In genomic region chr11:66012371-66012945, GRCh38 we compare ENCODE assay signal across 23 cellular contexts. TPM values are rescaled to one million over a fixed set of nuclear protein-coding genes. Genes with fewer than 3 reads are reported as not detected.
A peak's percentile ranks its signal among the peaks of the same experiment; 100 is the strongest.
DNase-seq lines count a peak whose midpoint lies in the region; ATAC-seq and TF ChIP-seq lines count a peak whose summit lies in the region.
"Had no signal": no experiment of that assay in that cellular context is flagged by ENCODE, and none has a peak within 500 bp of the region (broad histone marks: within the 10 kb centered on the region; RNA-seq: fewer than 3 reads in every experiment).

No MANE protein-coding gene starts in this region.

- CTCF ChIA-PET in activated CD4-positive, alpha-beta memory T cell treated with anti-CD3 and anti-CD28 coated beads for 36 hours (lab: Charles Lee), result interaction anchor here (0.7 to 4.1 kb wide), 5 partner anchors 10 to 233 kb away, joined by 3 to 21 read pairs (median 3); partner anchors contain the start of gene FIBP

- POLR2A ChIA-PET in activated CD4-positive, alpha-beta memory T cell treated with anti-CD3 and anti-CD28 coated beads for 36 hours (lab: Charles Lee), result no interaction called here

- H2BK20ac ChIP-seq in H9 (ENCODE audit: low read depth, low read length, poor library complexity, severe bottlenecking), result no peak overlapping the region

- no peak overlapping the region for H3K23ac ChIP-seq in H9 (ENCODE audit: insufficient read length, low read depth, low read length)

- no peak overlapping the region for H2AK5ac ChIP-seq in H9 (ENCODE audit: insufficient read length, low read length)

- peak overlapping the region; percentile 66 for H3K4me3 ChIP-seq in coronary artery
- H3K4me3 ChIP-seq in parathyroid adenoma (ENCODE audit: low read depth, low read length), result no peak overlapping the region
- H3K4me3 ChIP-seq in effector memory CD4-positive, alpha-beta T cell (ENCODE audit: insufficient read depth, low read depth, low read length, poor library complexity, severe bottlenecking), result no peak overlapping the region
- H3K4me3 ChIP-seq: GM12878, mucosa of descending colon had no signal

- H3K56ac ChIP-seq in H9 (ENCODE audit: insufficient read length, low read depth, low read length), result no peak overlapping the region

- no peak for TF ChIP-seq CTCF in H9 (conservative IDR thresholded peaks at IDR 0.05)
- no peak for TF ChIP-seq CTCF in coronary artery (IDR thresholded peaks at IDR 0.05)
- TF ChIP-seq CTCF in parathyroid adenoma (IDR thresholded peaks at IDR 0.05), result no peak

- H3K9ac ChIP-seq in H9 (ENCODE audit: extremely low read depth, insufficient read length, low read length) (no peak overlapping the region), parathyroid adenoma (no peak overlapping the region)

- no peak overlapping the region for H3K4me3 Mint-ChIP-seq in H9
- H3K4me3 Mint-ChIP-seq in activated CD4-positive, alpha-beta memory T cell treated with anti-CD3 and anti-CD28 coated beads for 36 hours, result no peak overlapping the region
- peak overlapping the region in 1 of 2 donors; percentile 58 for H3K4me3 Mint-ChIP-seq in activated T-cell treated with anti-CD3 and anti-CD28 coated beads, Interleukin-2, amount 50 U/mL, for 72 hours
- H3K4me3 Mint-ChIP-seq: activated naive CD4-positive, alpha-beta T cell treated with anti-CD3 and anti-CD28 coated beads, Interleukin-2, amount 10 ng/mL, durations not matched to agents 7 days and 5 days; activated T-cell treated with anti-CD3 and anti-CD28 coated beads, Interleukin-2, amount 50 U/mL, for 4 hours; neural crest cell had no signal

- no peak for ATAC-seq in activated T-cell treated with anti-CD3 and anti-CD28 coated beads, Interleukin-2, amount 50 U/mL, for 72 hours (replicated peaks in 1 of 2)
- ATAC-seq: GM12878, left ventricle myocardium superior had no signal

- no peaks in the 10 kb centered on the region; the same call in 1 of the 2 replicates for H3K27me3 Mint-ChIP-seq in H9 (ENCODE audit: low read depth)
- H3K27me3 Mint-ChIP-seq in activated CD4-positive, alpha-beta memory T cell treated with anti-CD3 and anti-CD28 coated beads for 36 hours, result peaks cover 21% of the 10 kb centered on the region
- peaks cover 21% of the 10 kb centered on the region for H3K27me3 Mint-ChIP-seq in activated T-cell treated with anti-CD3 and anti-CD28 coated beads, Interleukin-2, amount 50 U/mL, for 72 hours (ENCODE audit: low read depth)

- H2BK12ac ChIP-seq in H9 (ENCODE audit: insufficient read length, low read depth, low read length), result no peak overlapping the region

- no peak overlapping the region for H4K91ac ChIP-seq in H9 (ENCODE audit: insufficient read length, low read depth, low read length)

- DNase-seq in 8988T (peak; percentile 71), H9 (no peak), coronary artery (ENCODE audit: low spot score) (no peak), MV-4-11 (lab: John Stamatoyannopoulos, UW) (no peak)
- DNase-seq in effector memory CD4-positive, alpha-beta T cell, result no peak
- no peak for DNase-seq in activated CD4-positive, alpha-beta memory T cell treated with anti-CD3 and anti-CD28 coated beads for 36 hours
- DNase-seq in activated T-cell treated with anti-CD3 and anti-CD28 coated beads, Interleukin-2, amount 50 U/mL, for 72 hours, result no peak
- DNase-seq: activated naive CD4-positive, alpha-beta T cell treated with anti-CD3 and anti-CD28 coated beads, Interleukin-2, amount 10 ng/mL, durations not matched to agents 7 days and 5 days; activated T-cell treated with anti-CD3 and anti-CD28 coated beads, Interleukin-2, amount 50 U/mL, for 4 hours; GOT3; Karpas-422; left ventricle myocardium superior; NCI-H1092; NCI-H2107; NCI-H524 treated with DMSO at 0.1 percent for 48 hours; spleen; stimulated activated CD4-positive, alpha-beta T cell treated with anti-CD3 and anti-CD28 coated beads, Interleukin-4, amount 100 ng/mL, for 24 hours had no signal

- no peak overlapping the region for H2BK15ac ChIP-seq in H9 (ENCODE audit: low read depth, low read length)

- no peak overlapping the region for H3K14ac ChIP-seq in H9 (ENCODE audit: insufficient read depth, low read length)

- H2AFZ ChIP-seq in H9 (ENCODE audit: low read length), result no peak overlapping the region
- peak overlapping the region; percentile 75 for H2AFZ ChIP-seq in parathyroid adenoma

- H4K20me1 ChIP-seq in H9 (ENCODE audit: control insufficient read depth, insufficient read depth, insufficient read length), result no peaks in the 10 kb centered on the region

- H3K27me3 ChIP-seq in H9 (ENCODE audit: insufficient read depth, low read length) (peaks cover 4% of the 10 kb centered on the region; the same call in 1 of the 2 replicates), parathyroid adenoma (ENCODE audit: control insufficient read depth, insufficient read depth, low read length) (no peaks in the 10 kb centered on the region)
- H3K27me3 ChIP-seq in effector memory CD4-positive, alpha-beta T cell (replicated peaks; ENCODE audit: control insufficient read depth, insufficient read depth, low read length, poor library complexity, severe bottlenecking), result peaks cover 22% of the 10 kb centered on the region

- H4K5ac ChIP-seq in H9 (ENCODE audit: insufficient read length, low read depth, low read length), result no peak overlapping the region

- H3K18ac ChIP-seq in H9 (ENCODE audit: insufficient read length, low read depth, low read length), result no peak overlapping the region

- no peaks in the 10 kb centered on the region for H3K79me1 ChIP-seq in H9 (ENCODE audit: insufficient read depth, low read depth, low read length, poor library complexity, severe bottlenecking)

- H3K4ac ChIP-seq in H9 (ENCODE audit: low read depth, low read length), result no peak overlapping the region

- peaks cover 8% of the 10 kb centered on the region for H3K23me2 ChIP-seq in H9 (ENCODE audit: insufficient read length, low read depth, low read length, poor library complexity, severe bottlenecking)

- H3K27ac ChIP-seq in H9 (ENCODE audit: insufficient read length, low read depth, low read length), result no peak overlapping the region
- H3K27ac ChIP-seq in coronary artery, result peak overlapping the region in 1 of 2 donors; percentile 47
- no peak overlapping the region for H3K27ac ChIP-seq in parathyroid adenoma
- H3K27ac ChIP-seq in effector memory CD4-positive, alpha-beta T cell (ENCODE audit: insufficient read depth, low read length, poor library complexity, severe bottlenecking), result no peak overlapping the region
- H3K27ac ChIP-seq: C4-2B, spleen had no signal

- no peak overlapping the region for H2BK5ac ChIP-seq in H9 (ENCODE audit: insufficient read length, low read length)

- H3K4me2 ChIP-seq in H9 (ENCODE audit: insufficient read depth, insufficient read length, low read length), result peak overlapping the region; percentile 38
- H3K4me2 ChIP-seq in parathyroid adenoma (ENCODE audit: low read length), result no peak overlapping the region

- no peak overlapping the region for H4K8ac ChIP-seq in H9 (replicated peaks; ENCODE audit: insufficient read length, low read depth, low read length)

- H3K9me3 ChIP-seq in H9 (ENCODE audit: control insufficient read depth, low read depth, low read length) (no peaks in the 10 kb centered on the region), parathyroid adenoma (ENCODE audit: control insufficient read depth, low read length) (no peaks in the 10 kb centered on the region)
- H3K9me3 ChIP-seq in effector memory CD4-positive, alpha-beta T cell (ENCODE audit: control insufficient read depth, low read length), result no peaks in the 10 kb centered on the region
- H3K9me3 ChIP-seq: mucosa of descending colon, spleen had no signal

- no peak overlapping the region for H3K27ac Mint-ChIP-seq in H9
- no peak overlapping the region for H3K27ac Mint-ChIP-seq in activated CD4-positive, alpha-beta memory T cell treated with anti-CD3 and anti-CD28 coated beads for 36 hours
- H3K27ac Mint-ChIP-seq in activated T-cell treated with anti-CD3 and anti-CD28 coated beads, Interleukin-2, amount 50 U/mL, for 72 hours, result no peak overlapping the region
- H3K27ac Mint-ChIP-seq: activated naive CD4-positive, alpha-beta T cell treated with anti-CD3 and anti-CD28 coated beads, Interleukin-2, amount 10 ng/mL, durations not matched to agents 7 days and 5 days had no signal

- no peaks in the 10 kb centered on the region for H3K36me3 Mint-ChIP-seq in H9 (ENCODE audit: insufficient read depth in 1 of 3, low read depth in 3 of 3)
- no peaks in the 10 kb centered on the region for H3K36me3 Mint-ChIP-seq in activated CD4-positive, alpha-beta memory T cell treated with anti-CD3 and anti-CD28 coated beads for 36 hours
- no peaks in the 10 kb centered on the region for H3K36me3 Mint-ChIP-seq in activated T-cell treated with anti-CD3 and anti-CD28 coated beads, Interleukin-2, amount 50 U/mL, for 72 hours (ENCODE audit: insufficient read depth in 2 of 2)
- H3K36me3 Mint-ChIP-seq: activated naive CD4-positive, alpha-beta T cell treated with anti-CD3 and anti-CD28 coated beads, Interleukin-2, amount 10 ng/mL, durations not matched to agents 7 days and 5 days had no signal

- H3K9me3 Mint-ChIP-seq in H9, result no peaks in the 10 kb centered on the region
- no peaks in the 10 kb centered on the region for H3K9me3 Mint-ChIP-seq in activated CD4-positive, alpha-beta memory T cell treated with anti-CD3 and anti-CD28 coated beads for 36 hours
- H3K9me3 Mint-ChIP-seq in activated T-cell treated with anti-CD3 and anti-CD28 coated beads, Interleukin-2, amount 50 U/mL, for 72 hours, result no peaks in the 10 kb centered on the region
- H3K9me3 Mint-ChIP-seq: activated naive CD4-positive, alpha-beta T cell treated with anti-CD3 and anti-CD28 coated beads, Interleukin-2, amount 10 ng/mL, durations not matched to agents 7 days and 5 days; activated T-cell treated with anti-CD3 and anti-CD28 coated beads, Interleukin-2, amount 50 U/mL, for 4 hours; neural crest cell had no signal

- no peak overlapping the region for H2BK120ac ChIP-seq in H9 (ENCODE audit: low read depth, low read length, poor library complexity, severe bottlenecking)

- peaks cover 8 to 20% of the 10 kb centered on the region in 2 experiments for H3K4me1 Mint-ChIP-seq in H9
- peaks cover 6% of the 10 kb centered on the region for H3K4me1 Mint-ChIP-seq in activated CD4-positive, alpha-beta memory T cell treated with anti-CD3 and anti-CD28 coated beads for 36 hours (ENCODE audit: low read depth)
- H3K4me1 Mint-ChIP-seq in activated T-cell treated with anti-CD3 and anti-CD28 coated beads, Interleukin-2, amount 50 U/mL, for 72 hours (ENCODE audit: low read depth), result peaks cover 4% of the 10 kb centered on the region
- H3K4me1 Mint-ChIP-seq: neural crest cell had no signal

- WGBS in H9 (ENCODE audit: extremely low coverage, insufficient read length, low lambda C conversion rate), result no CpG with 5 or more reads among the region's 12 CpGs

- intact Hi-C loops in activated CD4-positive, alpha-beta memory T cell treated with anti-CD3 and anti-CD28 coated beads for 36 hours (cut with micrococcal nuclease), result no loop called here

- no peaks in the 10 kb centered on the region for H3K36me3 ChIP-seq in parathyroid adenoma (ENCODE audit: control insufficient read depth, insufficient read depth, low read length)
- H3K36me3 ChIP-seq in effector memory CD4-positive, alpha-beta T cell (ENCODE audit: control insufficient read depth, insufficient read depth, low read length), result no peaks in the 10 kb centered on the region
- H3K36me3 ChIP-seq: spleen had no signal

- H3T11ph ChIP-seq in H9 (ENCODE audit: low read length), result no peak overlapping the region

- H3K79me2 ChIP-seq in H9 (ENCODE audit: insufficient read depth, low read length) (no peaks in the 10 kb centered on the region), parathyroid adenoma (no peaks in the 10 kb centered on the region)

- H3K4me1 ChIP-seq in H9 (ENCODE audit: insufficient read depth, low read length) (no peaks in the 10 kb centered on the region), parathyroid adenoma (peaks cover 14% of the 10 kb centered on the region)
- H3K4me1 ChIP-seq in effector memory CD4-positive, alpha-beta T cell (ENCODE audit: control insufficient read depth, insufficient read depth, low read length, poor library complexity, severe bottlenecking), result peaks cover 6% of the 10 kb centered on the region

RNA-seq across cellular contexts. Expression of gene CST6, which starts 0.7 kb away (rescaled TPM):
- not detected in 2 replicates for total RNA-seq in H9 (2021)
- total RNA-seq in activated CD4-positive, alpha-beta memory T cell treated with anti-CD3 and anti-CD28 coated beads for 36 hours, result not detected
- under 1 TPM; 0.34 to 0.79 TPM for total RNA-seq in activated T-cell treated with anti-CD3 and anti-CD28 coated beads, Interleukin-2, amount 50 U/mL, for 72 hours
- total RNA-seq: GM12878, left ventricle myocardium superior, mucosa of descending colon, neural crest cell, spleen had no signal

RNA-seq across cellular contexts. Expression of gene BANF1, which starts 10.2 kb away (rescaled TPM):
- total RNA-seq in H9 (2021), result 346 and 359 TPM in 2 replicates
- total RNA-seq in activated CD4-positive, alpha-beta memory T cell treated with anti-CD3 and anti-CD28 coated beads for 36 hours, result 100 to 1,000 TPM; 264 to 280 TPM
- total RNA-seq in activated T-cell treated with anti-CD3 and anti-CD28 coated beads, Interleukin-2, amount 50 U/mL, for 72 hours, result 100 to 1,000 TPM; 166 to 174 TPM

RNA-seq across cellular contexts. Expression of gene EIF1AD, which starts 10.5 kb away (rescaled TPM):
- 46.7 and 52.6 TPM in 2 replicates for total RNA-seq in H9 (2021)
- total RNA-seq in activated CD4-positive, alpha-beta memory T cell treated with anti-CD3 and anti-CD28 coated beads for 36 hours, result 10 to 100 TPM; 41.2 to 42.7 TPM
- total RNA-seq in activated T-cell treated with anti-CD3 and anti-CD28 coated beads, Interleukin-2, amount 50 U/mL, for 72 hours, result 10 to 100 TPM; 39.1 to 40.8 TPM

RNA-seq across cellular contexts. Expression of gene CATSPER1, which starts 13.8 kb away (rescaled TPM):
- not detected in 2 replicates for total RNA-seq in H9 (2021)
- total RNA-seq in activated CD4-positive, alpha-beta memory T cell treated with anti-CD3 and anti-CD28 coated beads for 36 hours, result not detected
- under 1 TPM in 1 of 2 donors, not detected in 1; 0.49 TPM for total RNA-seq in activated T-cell treated with anti-CD3 and anti-CD28 coated beads, Interleukin-2, amount 50 U/mL, for 72 hours
- total RNA-seq: A673; activated T-cell treated with anti-CD3 and anti-CD28 coated beads, Interleukin-2, amount 50 U/mL, for 4 hours; GM12878; left ventricle myocardium superior; mucosa of descending colon; neural crest cell had no signal

RNA-seq across cellular contexts. Expression of gene GAL3ST3, which starts 36.5 kb away (rescaled TPM):
- 17.2 and 19.8 TPM in 2 replicates for total RNA-seq in H9 (2021)
- total RNA-seq in activated CD4-positive, alpha-beta memory T cell treated with anti-CD3 and anti-CD28 coated beads for 36 hours, result not detected
- under 1 TPM; 0.36 to 0.42 TPM for total RNA-seq in activated T-cell treated with anti-CD3 and anti-CD28 coated beads, Interleukin-2, amount 50 U/mL, for 72 hours
- total RNA-seq: activated T-cell treated with anti-CD3 and anti-CD28 coated beads, Interleukin-2, amount 50 U/mL, for 4 hours; GM12878; mucosa of descending colon; spleen had no signal
